10 cellular contexts compared by ENCODE assay signal in genomic region chr16:1923299-1924034, GRCh38. TPM values are rescaled to one million over a fixed set of nuclear protein-coding genes. Genes with fewer than 3 reads are reported as not detected.
DNase-seq lines count a peak whose midpoint lies in the region; ATAC-seq and TF ChIP-seq lines count a peak whose summit lies in the region.
"Had no signal": no experiment of that assay in that cellular context is flagged by ENCODE, and none has a peak within 500 bp of the region (broad histone marks: within the 10 kb centered on the region; RNA-seq: fewer than 3 reads in every experiment).

No MANE protein-coding gene starts in this region.

- H2AFZ ChIP-seq in neuronal stem cell (ENCODE audit: low read length) = no peak overlapping the region

- peaks cover 0 to 4% (median 0%) of the 10 kb centered on the region in 6 donors for H3K9me3 Mint-ChIP-seq in immature natural killer cell
- H3K9me3 Mint-ChIP-seq in activated T-helper 17 cell treated with anti-CD3 and anti-CD28 coated beads, Interleukin-2, amount 50 U/mL, for 72 hours = no peaks in the 10 kb centered on the region

- peak overlapping the region; percentile 35 for H2BK12ac ChIP-seq in neuronal stem cell (ENCODE audit: low read length)

- H2BK120ac ChIP-seq in neuronal stem cell (ENCODE audit: low read depth, low read length) = peak overlapping the region; percentile 77

- intact Hi-C loops in breast epithelium (cut with DNase I; ENCODE audit: low total_unique reads) = no loop called here

- TF ChIP-seq POLR2A in breast epithelium (IDR thresholded peaks at IDR 0.05) = no peak

- peak overlapping the region; percentile 82 for H3K18ac ChIP-seq in neuronal stem cell (ENCODE audit: low read length)

- H2BK15ac ChIP-seq in neuronal stem cell (ENCODE audit: low read length) = peak overlapping the region; percentile 6

- no peak overlapping the region for H3K14ac ChIP-seq in neuronal stem cell (ENCODE audit: low read length)

- H4K91ac ChIP-seq in neuronal stem cell (ENCODE audit: low read depth, low read length, poor library complexity) = no peak overlapping the region

- H3K4me3 ChIP-seq in neuronal stem cell (ENCODE audit: low read length in 2 of 2) = no peak overlapping the region
- H3K4me3 ChIP-seq in breast epithelium = no peak overlapping the region
- H3K4me3 ChIP-seq: lung had no signal

- peaks cover 15 to 23% of the 10 kb centered on the region in 2 donors for H3K4me1 ChIP-seq in neuronal stem cell (ENCODE audit: control insufficient read depth in 2 of 2, insufficient read depth in 1 of 2, low read depth in 1 of 2, low read length in 2 of 2)
- no peaks in the 10 kb centered on the region for H3K4me1 ChIP-seq in breast epithelium

- H3K4me3 Mint-ChIP-seq in immature natural killer cell = no peak overlapping the region
- H3K4me3 Mint-ChIP-seq in activated T-helper 17 cell treated with anti-CD3 and anti-CD28 coated beads, Interleukin-2, amount 50 U/mL, for 72 hours = no peak overlapping the region

- WGBS in neuronal stem cell (ENCODE audit: extremely low coverage in 2 of 2, insufficient read length in 2 of 2, insufficient replicate concordance in 1 of 2), 2 donors = no CpG with 5 or more reads among the region's 24 CpGs

- peak overlapping the region; percentile 30 for H2BK5ac ChIP-seq in neuronal stem cell (ENCODE audit: low read length)

- H2AK5ac ChIP-seq in neuronal stem cell (ENCODE audit: low read depth, low read length) = peak overlapping the region; percentile 83

- H3K27ac ChIP-seq in neuronal stem cell (replicated peaks; ENCODE audit: low read length) = no peak overlapping the region
- H3K27ac ChIP-seq in breast epithelium = no peak overlapping the region

- no peak overlapping the region for H3K4ac ChIP-seq in neuronal stem cell (ENCODE audit: low read length)

- DNase-seq in Daoy (ENCODE audit: low read depth) = peak; percentile 77
- DNase-seq in NCI-H146 (lab: John Stamatoyannopoulos, UW) = peak; percentile 69
- DNase-seq in dedifferentiated amniotic fluid mesenchymal stem cell (ENCODE audit: extremely low spot score) = peak; percentile 67
- DNase-seq in neuronal stem cell (ENCODE audit: low spot score) = no peak
- DNase-seq in DMS114 treated with DMSO at 0.1 percent for 48 hours (lab: John Stamatoyannopoulos, UW; ENCODE audit: unreplicated experiment) = no peak
- DNase-seq in immature natural killer cell = no peak
- no peak for DNase-seq in breast epithelium (ENCODE audit: low spot score in 2 of 2)
- DNase-seq: substantia nigra had no signal

- H3K4me1 Mint-ChIP-seq in immature natural killer cell = no peaks in the 10 kb centered on the region
- no peaks in the 10 kb centered on the region for H3K4me1 Mint-ChIP-seq in activated T-helper 17 cell treated with anti-CD3 and anti-CD28 coated beads, Interleukin-2, amount 50 U/mL, for 72 hours

- ATAC-seq in activated T-helper 17 cell treated with anti-CD3 and anti-CD28 coated beads, Interleukin-2, amount 50 U/mL, for 72 hours (replicated peaks) = no peak

- H4K8ac ChIP-seq in neuronal stem cell (ENCODE audit: low read depth, low read length) = no peak overlapping the region

- no peak overlapping the region for H3K9ac ChIP-seq in neuronal stem cell (ENCODE audit: low read depth, low read length, poor library complexity)

- H3K9me3 ChIP-seq in neuronal stem cell (replicated peaks in 1 of 2; ENCODE audit: control insufficient read depth in 2 of 2, insufficient read depth in 1 of 2, low read depth in 1 of 2, low read length in 2 of 2) (peaks cover 0 to 3% of the 10 kb centered on the region in 2 donors), breast epithelium (no peaks in the 10 kb centered on the region)

- H3K27me3 ChIP-seq in neuronal stem cell (ENCODE audit: control insufficient read depth in 3 of 3, insufficient read depth in 3 of 3, low read depth in 1 of 3, low read length in 3 of 3) (peaks cover 17 to 77% (median 41%) of the 10 kb centered on the region in 3 experiments), breast epithelium (peaks cover 0 to 45% of the 10 kb centered on the region in 2 donors)

- no peaks in the 10 kb centered on the region for H3K79me1 ChIP-seq in neuronal stem cell (ENCODE audit: low read depth, low read length)

- TF ChIP-seq CTCF in breast epithelium (IDR thresholded peaks at IDR 0.05) = no peak

- no peak overlapping the region for H3K27ac Mint-ChIP-seq in immature natural killer cell
- H3K27ac Mint-ChIP-seq in activated T-helper 17 cell treated with anti-CD3 and anti-CD28 coated beads, Interleukin-2, amount 50 U/mL, for 72 hours = no peak overlapping the region

- H3K23ac ChIP-seq in neuronal stem cell (ENCODE audit: low read depth, low read length, poor library complexity) = peak overlapping the region; percentile 51

- no peaks in the 10 kb centered on the region for H3K36me3 ChIP-seq in neuronal stem cell (replicated peaks in 1 of 2; ENCODE audit: control insufficient read depth in 2 of 2, insufficient read depth in 2 of 2, low read length in 2 of 2)
- H3K36me3 ChIP-seq in breast epithelium = no peaks in the 10 kb centered on the region

- peak overlapping the region; percentile 12 for H3K4me2 ChIP-seq in neuronal stem cell (ENCODE audit: insufficient read depth, low read length, poor library complexity, severe bottlenecking)

- H3K36me3 Mint-ChIP-seq in immature natural killer cell = no peaks in the 10 kb centered on the region
- H3K36me3 Mint-ChIP-seq in activated T-helper 17 cell treated with anti-CD3 and anti-CD28 coated beads, Interleukin-2, amount 50 U/mL, for 72 hours (ENCODE audit: low read depth) = no peaks in the 10 kb centered on the region

- peaks cover 9 to 18% (median 11%) of the 10 kb centered on the region in 3 donors for H3K27me3 Mint-ChIP-seq in immature natural killer cell (ENCODE audit: low read depth in 3 of 3)
- peaks cover 28% of the 10 kb centered on the region for H3K27me3 Mint-ChIP-seq in activated T-helper 17 cell treated with anti-CD3 and anti-CD28 coated beads, Interleukin-2, amount 50 U/mL, for 72 hours

RNA-seq across cellular contexts. Expression of gene HS3ST6, which starts 5.3 kb away (rescaled TPM):
- not detected in 2 replicates for total RNA-seq in Daoy (2014; rRNA removed; shearing (Covaris generic))
- polyA plus RNA-seq in neuronal stem cell (2013, experiment 1 of 2) = 1.1 TPM
- polyA plus RNA-seq in neuronal stem cell (2013, experiment 2 of 2) = 1.1 TPM
- polyA plus RNA-seq in immature natural killer cell = not detected
- not detected for total RNA-seq in activated T-helper 17 cell treated with anti-CD3 and anti-CD28 coated beads, Interleukin-2, amount 50 U/mL, for 72 hours
- total RNA-seq in breast epithelium = not detected

RNA-seq across cellular contexts. Expression of gene MSRB1, which starts 19.5 kb away (rescaled TPM):
- total RNA-seq in Daoy (2014; rRNA removed; shearing (Covaris generic)) = 36.6 and 49.1 TPM in 2 replicates
- polyA plus RNA-seq in neuronal stem cell (2013, experiment 1 of 2) = 18.8 TPM
- polyA plus RNA-seq in neuronal stem cell (2013, experiment 2 of 2) = 17.3 TPM
- 10 to 100 TPM; 34.0 to 66.5 (median 47.0) TPM for polyA plus RNA-seq in immature natural killer cell
- 10 to 100 TPM; 31.5 to 34.3 TPM for total RNA-seq in activated T-helper 17 cell treated with anti-CD3 and anti-CD28 coated beads, Interleukin-2, amount 50 U/mL, for 72 hours
- total RNA-seq in breast epithelium = 10 to 100 TPM; 12.1 to 17.4 (median 17.0) TPM

RNA-seq across cellular contexts. Expression of gene RPL3L, which starts 31.0 kb away (rescaled TPM):
- total RNA-seq in Daoy (2014; rRNA removed; shearing (Covaris generic)) = not detected in 2 replicates
- 0.06 TPM for polyA plus RNA-seq in neuronal stem cell (2013, experiment 1 of 2)
- polyA plus RNA-seq in neuronal stem cell (2013, experiment 2 of 2) = 0.04 TPM
- not detected for polyA plus RNA-seq in immature natural killer cell
- total RNA-seq in activated T-helper 17 cell treated with anti-CD3 and anti-CD28 coated beads, Interleukin-2, amount 50 U/mL, for 72 hours = under 1 TPM in 1 of 2 donors, not detected in 1; 0.37 TPM
- total RNA-seq in breast epithelium = not detected
- total RNA-seq: lung had no signal

RNA-seq across cellular contexts. Expression of gene NDUFB10, which starts 35.9 kb away (rescaled TPM):
- 147 and 156 TPM in 2 replicates for total RNA-seq in Daoy (2014; rRNA removed; shearing (Covaris generic))
- polyA plus RNA-seq in neuronal stem cell (2013, experiment 1 of 2) = 135 TPM
- 129 TPM for polyA plus RNA-seq in neuronal stem cell (2013, experiment 2 of 2)
- 100 to 1,000 TPM; 201 to 232 (median 203) TPM for polyA plus RNA-seq in immature natural killer cell
- 100 to 1,000 TPM in 1 of 2 donors, 10 to 100 TPM in 1; 65.3 to 122 TPM for total RNA-seq in activated T-helper 17 cell treated with anti-CD3 and anti-CD28 coated beads, Interleukin-2, amount 50 U/mL, for 72 hours
- total RNA-seq in breast epithelium = 100 to 1,000 TPM; 114 to 233 (median 144) TPM

RNA-seq across cellular contexts. Expression of gene RPS2, which starts 41.2 kb away (rescaled TPM):
- total RNA-seq in Daoy (2014; rRNA removed; shearing (Covaris generic)) = 1,645 and 2,369 TPM in 2 replicates
- 7,109 TPM for polyA plus RNA-seq in neuronal stem cell (2013, experiment 1 of 2)
- 6,979 TPM for polyA plus RNA-seq in neuronal stem cell (2013, experiment 2 of 2)
- polyA plus RNA-seq in immature natural killer cell = 1,000 to 10,000 TPM; 2,221 to 2,989 (median 2,668) TPM
- total RNA-seq in activated T-helper 17 cell treated with anti-CD3 and anti-CD28 coated beads, Interleukin-2, amount 50 U/mL, for 72 hours = 1,000 to 10,000 TPM; 4,570 to 4,579 TPM
- total RNA-seq in breast epithelium = 1,000 to 10,000 TPM; 1,340 to 2,607 (median 1,661) TPM

Comparison
In these comparisons a context has a peak if more than half of its experiments do, and no peak if none do; other contexts are left out.
1. DNase-seq: peak in Daoy (single experiment), NCI-H146 (single experiment) and dedifferentiated amniotic fluid mesenchymal stem cell (single experiment); none in neuronal stem cell (single experiment), DMS114 treated with DMSO at 0.1 percent for 48 hours (single experiment), immature natural killer cell (0 of 3) and breast epithelium (0 of 2).